ENCODE assay signal across 1 cellular context in genomic region chr1:218705391-218705790, GRCh38.
TF ChIP-seq lines count a peak whose summit lies in the region.

No MANE protein-coding gene starts in this region.

TF ChIP-seq in A549, 52 proteins besides CTCF, POLR2A, EP300 and RAD21:
- TF ChIP-seq ATOH8 (CRISPR knock-in tag; IDR thresholded peaks at IDR 0.05; ENCODE audit: low read depth) (0 out of 2 replicates have a peak, but pooled peaks have one; percentile 32), FOSL2 (IDR thresholded peaks at IDR 0.05) (no peak), FOSL2 (CRISPR knock-in tag; IDR thresholded peaks at IDR 0.05) (peak; percentile 83), HEYL (CRISPR knock-in tag; IDR thresholded peaks at IDR 0.05) (0 out of 2 replicates have a peak, but pooled peaks have one; percentile 51), NPAS2 (CRISPR knock-in tag; IDR thresholded peaks at IDR 0.05; ENCODE audit: borderline replicate concordance) (no peak), HOXB13 (CRISPR knock-in tag; IDR thresholded peaks at IDR 0.05; ENCODE audit: low read depth) (0 out of 2 replicates have a peak, but pooled peaks have one; percentile 20), ZSCAN20 (CRISPR knock-in tag; IDR thresholded peaks at IDR 0.05) (no peak), TFCP2L1 (CRISPR knock-in tag; IDR thresholded peaks at IDR 0.05) (no peak), ZNF302 (CRISPR knock-in tag; IDR thresholded peaks at IDR 0.05) (0 out of 2 replicates have a peak, but pooled peaks have one; percentile 70), CBX8 (IDR thresholded peaks at IDR 0.05) (no peak)
